ENCODE assay signal across 33 cellular contexts in the genomic region with DNA sequence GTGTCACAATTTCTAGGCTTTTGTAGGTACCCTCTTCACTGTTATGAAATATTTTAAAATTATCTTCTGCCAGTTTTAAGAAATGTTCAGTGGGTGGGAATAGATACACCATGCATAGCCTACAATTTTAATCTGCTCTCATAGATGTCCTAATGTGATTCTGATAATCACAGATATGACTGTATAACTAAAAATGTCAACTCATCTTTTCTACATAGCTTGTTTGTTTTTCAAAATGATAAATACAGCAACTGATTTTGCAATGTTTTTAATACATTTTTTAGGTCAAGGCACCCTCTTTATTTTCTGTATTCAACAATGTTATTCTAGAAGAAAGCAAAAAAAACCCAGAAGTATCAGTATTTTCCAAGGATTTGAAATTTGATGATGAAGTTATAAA.
"Had no signal": no experiment of that assay in that cellular context is flagged by ENCODE, and none has a peak within 500 bp of the region (broad histone marks: within the 10 kb centered on the region; RNA-seq: fewer than 3 reads in every experiment).

No MANE protein-coding gene starts in this region.

- ATAC-seq: activated naive CD4-positive, alpha-beta T cell treated with anti-CD3 and anti-CD28 coated beads, Interleukin-2, amount 50 U/mL, for 72 hours; activated naive CD8-positive, alpha-beta T cell treated with anti-CD3 and anti-CD28 coated beads, Interleukin-2, amount 50 U/mL, for 24 hours; activated T-cell treated with anti-CD3 and anti-CD28 coated beads, Interleukin-2, amount 50 U/mL, for 4 hours; activated T-cell treated with anti-CD3 and anti-CD28 coated beads, Interleukin-2, amount 50 U/mL, for 72 hours; activated T-helper 17 cell treated with anti-CD3 and anti-CD28 coated beads, Interleukin-2, amount 50 U/mL, for 72 hours; body of pancreas had no signal

- H3K4me1 ChIP-seq: adrenal gland, ascending aorta, body of pancreas, breast epithelium had no signal

- FAIRE-seq: astrocyte, bronchial epithelial cell had no signal

- H3K27me3 ChIP-seq: adrenal gland, ascending aorta, body of pancreas, brain microvascular endothelial cell, breast epithelium, cardiac muscle cell had no signal

- DNase-seq: activated effector memory CD4-positive, alpha-beta T cell treated with anti-CD3 and anti-CD28 coated beads, Interleukin-2, amount 50 U/mL, for 16 hours; activated effector memory CD4-positive, alpha-beta T cell treated with Interleukin-2 at 50 U/mL for 16 hours; activated gamma-delta T cell; activated gamma-delta T cell treated with Interleukin-2 at 50 U/mL for 16 hours; activated naive CD4-positive, alpha-beta T cell; activated naive CD4-positive, alpha-beta T cell treated with anti-CD3 and anti-CD28 coated beads for 36 hours; activated naive CD4-positive, alpha-beta T cell treated with anti-CD3 and anti-CD28 coated beads, Interleukin-2, amount 10 ng/mL, durations not matched to agents 7 days and 5 days; activated naive CD4-positive, alpha-beta T cell treated with anti-CD3 and anti-CD28 coated beads, Interleukin-2, amount 50 U/mL, for 16 hours; activated naive CD4-positive, alpha-beta T cell treated with Interleukin-2 at 50 U/mL for 16 hours; activated naive CD8-positive, alpha-beta T cell treated with anti-CD3 and anti-CD28 coated beads for 36 hours; activated naive CD8-positive, alpha-beta T cell treated with anti-CD3 and anti-CD28 coated beads, Interleukin-2, amount 10 ng/mL, durations not matched to agents 7 days and 5 days; activated naive CD8-positive, alpha-beta T cell treated with anti-CD3 and anti-CD28 coated beads, Interleukin-2, amount 50 U/mL, for 24 hours; activated T-cell treated with anti-CD3 and anti-CD28 coated beads, Interleukin-2, amount 50 U/mL, for 1 hour; activated T-cell treated with anti-CD3 and anti-CD28 coated beads, Interleukin-2, amount 50 U/mL, for 24 hours; activated T-cell treated with anti-CD3 and anti-CD28 coated beads, Interleukin-2, amount 50 U/mL, for 4 hours; activated T-cell treated with anti-CD3 and anti-CD28 coated beads, Interleukin-2, amount 50 U/mL, for 48 hours; activated T-cell treated with anti-CD3 and anti-CD28 coated beads, Interleukin-2, amount 50 U/mL, for 72 hours; adrenal gland; amniotic stem cell; amygdala; anterior cingulate cortex; aorta; body of pancreas; brain microvascular endothelial cell; caudate nucleus; cerebellar nuclear complex had no signal

- H3K36me3 ChIP-seq: adrenal gland, ascending aorta, brain microvascular endothelial cell, breast epithelium, cardiac muscle cell had no signal

- H3K27ac ChIP-seq: adrenal gland, ascending aorta, body of pancreas, brain microvascular endothelial cell, breast epithelium, cardiac muscle cell had no signal

- H3K9me3 ChIP-seq: adrenal gland, ascending aorta, body of pancreas, breast epithelium had no signal

- H3K4me3 ChIP-seq: adrenal gland, ascending aorta, body of pancreas, breast epithelium, cardiac muscle cell had no signal
